Comparison of ENCODE assay signal across 23 cellular contexts in genomic region chr3:177622520-177622919, GRCh38.
A peak's percentile ranks its signal among the peaks of the same experiment; 100 is the strongest.
DNase-seq lines count a peak whose midpoint lies in the region; ATAC-seq and TF ChIP-seq lines count a peak whose summit lies in the region.
"Had no signal": no experiment of that assay in that cellular context is flagged by ENCODE, and none has a peak within 500 bp of the region (broad histone marks: within the 10 kb centered on the region; RNA-seq: fewer than 3 reads in every experiment).

No MANE protein-coding gene starts in this region.

- H3K9me3 ChIP-seq in Loucy (ENCODE audit: insufficient read depth, low read depth, low read length): peaks cover 6% of the 10 kb centered on the region; the same call in 1 of the 2 replicates
- no peaks in the 10 kb centered on the region for H3K9me3 ChIP-seq in prostate gland
- H3K9me3 ChIP-seq: adrenal gland, upper lobe of left lung had no signal

- DNase-seq in SIG-M5 treated with dmso at 0.1 percent for 504 hours (lab: John Stamatoyannopoulos, UW; ENCODE audit: unreplicated experiment): peak; percentile 19
- DNase-seq in SIG-M5 (lab: John Stamatoyannopoulos, UW): no peak
- DNase-seq in epithelial cell of esophagus (ENCODE audit: low read depth): no peak
- DNase-seq in prostate gland (ENCODE audit: low spot score): no peak
- DNase-seq in activated CD8-positive, alpha-beta memory T cell treated with anti-CD3 and anti-CD28 coated beads, Interleukin-2, amount 50 U/mL, for 4 hours: no peak
- DNase-seq in NCI-H1048 (lab: John Stamatoyannopoulos, UW): no peak
- DNase-seq: activated CD4-positive, alpha-beta T cell treated with anti-CD3 and anti-CD28 coated beads, Interleukin-2, amount 10 ng/mL, durations not matched to agents 7 days and 5 days; activated effector memory CD4-positive, alpha-beta T cell treated with anti-CD3 and anti-CD28 coated beads, Interleukin-2, amount 50 U/mL, for 16 hours; adrenal gland; HCEC 1CT; head of caudate nucleus; immature natural killer cell; natural killer cell; NCI-H187; NCI-H2227 treated with DMSO at 0.1 percent for 48 hours; stimulated activated CD4-positive, alpha-beta T cell treated with anti-CD3 and anti-CD28 coated beads, Interleukin-4, amount 100 ng/mL, for 1 hour; upper lobe of left lung had no signal

- no peaks in the 10 kb centered on the region for H3K9me2 ChIP-seq in Loucy (replicated peaks; ENCODE audit: low read depth, low read length)

- intact Hi-C loops in prostate gland (cut with DNase I): no loop called here

- H3K27ac ChIP-seq in prostate gland: peak overlapping the region; percentile 66 to 89
- H3K27ac ChIP-seq: adrenal gland, parathyroid adenoma, RWPE1 had no signal

- no peak for ATAC-seq in GM21360 (IDR thresholded peaks at IDR 0.05; ENCODE audit: unreplicated experiment)
- ATAC-seq: natural killer cell had no signal

- no peak for TF ChIP-seq POLR2A in prostate gland (IDR thresholded peaks at IDR 0.05)

- 0 out of 2 replicates have a peak, but pooled peaks have one; percentile 13 for TF ChIP-seq CTCF in Loucy (conservative IDR thresholded peaks at IDR 0.05; ENCODE audit: low read length)
- peak; percentile 25 for TF ChIP-seq CTCF in epithelial cell of esophagus (IDR thresholded peaks at IDR 0.05; ENCODE audit: insufficient read depth, low read depth, low read length, missing control alignments)
- peak in 1 of 4 experiments; percentile 17 for TF ChIP-seq CTCF in prostate gland (IDR thresholded peaks at IDR 0.05)

- no peaks in the 10 kb centered on the region for H3K36me3 ChIP-seq in Loucy (ENCODE audit: insufficient read depth, low read length)
- H3K36me3 ChIP-seq in prostate gland: no peaks in the 10 kb centered on the region
- H3K36me3 ChIP-seq: adrenal gland, upper lobe of left lung had no signal

- H4K20me1 ChIP-seq in Loucy (ENCODE audit: insufficient read depth, low read length, poor library complexity, severe bottlenecking): no peaks in the 10 kb centered on the region
- H4K20me1 ChIP-seq: BLaER1 treated with 17β-estradiol and CSF1 and Interleukin-3, amounts not matched to agents 10 nM and 100 nM had no signal

- H3K9ac ChIP-seq in Loucy (ENCODE audit: low read depth, low read length, poor library complexity, severe bottlenecking): peak overlapping the region; percentile 43
- H3K9ac ChIP-seq: BLaER1 treated with 17β-estradiol and CSF1 and Interleukin-3, amounts not matched to agents 10 nM and 100 nM; parathyroid adenoma had no signal

- no peaks in the 10 kb centered on the region for H3K79me2 ChIP-seq in Loucy (ENCODE audit: insufficient read depth, low read length)
- H3K79me2 ChIP-seq: parathyroid adenoma had no signal

- H3K27me3 ChIP-seq in Loucy (ENCODE audit: insufficient read depth, low read length, poor library complexity, severe bottlenecking) (no peaks in the 10 kb centered on the region), prostate gland (replicated peaks; ENCODE audit: insufficient read depth) (no peaks in the 10 kb centered on the region)
- H3K27me3 ChIP-seq: adrenal gland; BLaER1 treated with 17β-estradiol and CSF1 and Interleukin-3, amounts not matched to agents 10 nM and 100 nM; upper lobe of left lung had no signal

- no peaks in the 10 kb centered on the region for H3F3A ChIP-seq in Loucy (ENCODE audit: low read depth)

- 17% methylated on average over 1 of the region's 1 CpG for WGBS in prostate gland

- H3K4me2 ChIP-seq in Loucy (ENCODE audit: low read depth, low read length, poor library complexity, severe bottlenecking): no peak overlapping the region

- H2AFZ ChIP-seq in Loucy (ENCODE audit: low read length): peak overlapping the region; percentile 59
- H2AFZ ChIP-seq: parathyroid adenoma had no signal

- H3K4me1 ChIP-seq in Loucy (ENCODE audit: insufficient read depth, low read length, poor library complexity, severe bottlenecking): peaks cover 25% of the 10 kb centered on the region
- H3K4me1 ChIP-seq in prostate gland (replicated peaks): peaks cover 10% of the 10 kb centered on the region

- H3K4me3 ChIP-seq in Loucy (ENCODE audit: low read length, poor library complexity, severe bottlenecking): no peak overlapping the region
- no peak overlapping the region for H3K4me3 ChIP-seq in epithelial cell of esophagus (ENCODE audit: low read length)
- no peak overlapping the region for H3K4me3 ChIP-seq in prostate gland
- H3K4me3 ChIP-seq: adrenal gland; BLaER1 treated with 17β-estradiol and CSF1 and Interleukin-3, amounts not matched to agents 10 nM and 100 nM; skin epidermis; upper lobe of left lung had no signal
